In the genomic region with DNA sequence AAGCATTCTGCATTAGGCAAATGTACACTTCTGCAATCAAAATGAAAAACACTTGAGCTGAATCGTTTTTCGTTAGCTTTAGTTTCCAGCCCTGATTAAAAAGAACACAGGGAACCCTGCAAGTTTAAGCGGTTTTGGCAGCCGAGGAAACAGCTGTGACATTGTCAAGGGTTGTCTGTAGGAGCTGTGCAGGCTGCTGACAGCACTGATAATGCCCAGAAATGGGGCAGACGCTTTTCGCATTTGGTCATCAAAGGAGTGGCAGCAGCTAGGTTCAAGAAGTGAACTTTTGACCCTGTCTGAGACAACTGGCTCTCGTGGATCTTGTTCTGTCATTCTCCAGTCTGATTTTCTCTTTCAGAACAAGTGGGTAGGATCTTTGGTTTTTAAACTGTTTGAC, we compare ENCODE assay signal across 15 cellular contexts.
DNase-seq lines count a peak whose midpoint lies in the region; ATAC-seq, FAIRE-seq and TF ChIP-seq lines count a peak whose summit lies in the region.
"Had no signal": no experiment of that assay in that cellular context is flagged by ENCODE, and none has a peak within 500 bp of the region (broad histone marks: within the 10 kb centered on the region; RNA-seq: fewer than 3 reads in every experiment).

No MANE protein-coding gene starts in this region.

- intact Hi-C loops in CD14-positive monocyte (cut with micrococcal nuclease) (no loop called here), psoas muscle (cut with DNase I) (loop anchor here in 1 of 2 donors (5.0 kb wide), 1 partner anchor 66 kb away; no protein-coding TSS in a partner anchor)

- CTCF ChIA-PET in SK-N-SH (lab: Yijun Ruan, JAX) = interaction anchor here (0.6 kb wide), 1 partner anchor 629 kb away, joined by 3 read pairs; no protein-coding TSS in a partner anchor

- POLR2A ChIA-PET in SK-N-SH (lab: Yijun Ruan, JAX) = no interaction called here

- no peaks in the 10 kb centered on the region for H3K9me2 ChIP-seq in SK-N-SH

- H2AFZ ChIP-seq in SK-N-SH (ENCODE audit: low read depth) = no peak overlapping the region

- no peak overlapping the region for H3K4me2 ChIP-seq in SK-N-SH

- H3K36me3 Mint-ChIP-seq in CD14-positive monocyte = no peaks in the 10 kb centered on the region
- H3K36me3 Mint-ChIP-seq: brain had no signal

- no peak overlapping the region for H3K4me3 ChIP-seq in bronchial epithelial cell (ENCODE audit: low read depth, low read length)
- H3K4me3 ChIP-seq in psoas muscle = peak overlapping the region; percentile 35
- H3K4me3 ChIP-seq in SK-N-SH (ENCODE audit: low read depth in 2 of 2, low read length in 1 of 2) = no peak overlapping the region
- H3K4me3 ChIP-seq in MG63 = no peak overlapping the region
- H3K4me3 ChIP-seq: upper lobe of left lung had no signal

- peak overlapping the region; percentile 54 to 87 (median 62) for H3K27ac Mint-ChIP-seq in CD14-positive monocyte

- H3K4me1 ChIP-seq in psoas muscle = peaks cover 74% of the 10 kb centered on the region
- no peaks in the 10 kb centered on the region for H3K4me1 ChIP-seq in SK-N-SH (ENCODE audit: control insufficient read depth in 1 of 2, insufficient read depth in 2 of 2, low read depth in 1 of 2, low read length in 1 of 2)

- H4K20me1 ChIP-seq in SK-N-SH (ENCODE audit: insufficient read depth) = no peaks in the 10 kb centered on the region

- H3K36me3 ChIP-seq in bronchial epithelial cell (ENCODE audit: control insufficient read depth, insufficient read depth, low read length) = no peaks in the 10 kb centered on the region
- no peaks in the 10 kb centered on the region for H3K36me3 ChIP-seq in psoas muscle (ENCODE audit: insufficient read depth in 1 of 2, low read depth in 1 of 2)
- H3K36me3 ChIP-seq in SK-N-SH (replicated peaks in 1 of 2; ENCODE audit: control insufficient read depth in 1 of 2, insufficient read depth in 2 of 2, low read length in 1 of 2) = no peaks in the 10 kb centered on the region
- no peaks in the 10 kb centered on the region for H3K36me3 ChIP-seq in MG63
- H3K36me3 ChIP-seq: upper lobe of left lung had no signal

- peaks cover 0 to 3% (median 2%) of the 10 kb centered on the region in 3 donors for H3K27me3 Mint-ChIP-seq in CD14-positive monocyte (ENCODE audit: low read depth in 3 of 3)

- no peak for TF ChIP-seq RAD21 in SK-N-SH (IDR thresholded peaks at IDR 0.05; ENCODE audit: low read length)

- FAIRE-seq in bronchial epithelial cell (lab: Jason Lieb, UNC) = peak; percentile 50
- FAIRE-seq: GM18507 had no signal

- peak overlapping the region; percentile 63 to 87 for H3K4me3 Mint-ChIP-seq in CD14-positive monocyte

- DNase-seq in CD14-positive monocyte (ENCODE audit: low spot score) (no peak), bronchial epithelial cell (ENCODE audit: low read depth) (no peak), inferior parietal cortex (ENCODE audit: extremely low spot score) (peak; percentile 42), psoas muscle (peak; percentile 18 to 77), NCI-H510A (lab: John Stamatoyannopoulos, UW) (no peak), SK-N-SH (no peak), MG63 (no peak)
- no peak for DNase-seq in activated effector memory CD4-positive, alpha-beta T cell treated with Interleukin-2 at 50 U/mL for 16 hours
- DNase-seq: NCI-H1092 treated with DMSO at 0.1 percent for 48 hours, NCI-H526, upper lobe of left lung had no signal

- WGBS in psoas muscle, 3 donors = 1 to 3% (median 2%) methylated on average over 7 of the region's 7 CpGs
- WGBS in SK-N-SH (ENCODE audit: low lambda C conversion rate) = 0% methylated on average over 7 of the region's 7 CpGs

- H3K9me3 ChIP-seq in psoas muscle (no peaks in the 10 kb centered on the region), SK-N-SH (no peaks in the 10 kb centered on the region), MG63 (no peaks in the 10 kb centered on the region)
- H3K9me3 ChIP-seq: upper lobe of left lung had no signal

- H3F3A ChIP-seq in SK-N-SH (replicated peaks; ENCODE audit: insufficient read depth) = no peaks in the 10 kb centered on the region

- H3K9me3 Mint-ChIP-seq in CD14-positive monocyte = peaks cover 0 to 2% (median 0%) of the 10 kb centered on the region in 7 donors

- peak; percentile 75 to 85 (median 84) for ATAC-seq in psoas muscle
- ATAC-seq: SK-N-SH treated with all-trans-retinoic acid at 6 μM for 48 hours had no signal

- no peak for TF ChIP-seq EP300 in SK-N-SH (IDR thresholded peaks at IDR 0.05; ENCODE audit: borderline replicate concordance in 1 of 2, low read depth in 1 of 2, low read length in 1 of 2)

- H3K79me2 ChIP-seq in SK-N-SH (ENCODE audit: insufficient read depth) = no peaks in the 10 kb centered on the region

- no peak for TF ChIP-seq CTCF in CD14-positive monocyte (IDR thresholded peaks at IDR 0.05)
- TF ChIP-seq CTCF in bronchial epithelial cell (IDR thresholded peaks at IDR 0.05; ENCODE audit: insufficient read depth, low read length, severe bottlenecking) = no peak
- no peak for TF ChIP-seq CTCF in psoas muscle (IDR thresholded peaks at IDR 0.05)
- TF ChIP-seq CTCF in SK-N-SH (IDR thresholded peaks at IDR 0.05) = no peak

- H3K9ac ChIP-seq in SK-N-SH = no peak overlapping the region

- H3K27ac ChIP-seq in psoas muscle (peak overlapping the region; percentile 74), SK-N-SH (ENCODE audit: low read depth in 2 of 2, low read length in 1 of 2) (no peak overlapping the region)
- H3K27ac ChIP-seq: epithelial cell of prostate had no signal

- peaks cover 44% of the 10 kb centered on the region for H3K4me1 Mint-ChIP-seq in CD14-positive monocyte

- H3K27me3 ChIP-seq in bronchial epithelial cell (ENCODE audit: control insufficient read depth, insufficient read depth, low read length) (no peaks in the 10 kb centered on the region), psoas muscle (ENCODE audit: insufficient read depth in 3 of 3, low read length in 2 of 3) (no peaks in the 10 kb centered on the region), SK-N-SH (ENCODE audit: insufficient read depth) (no peaks in the 10 kb centered on the region; the same call in none of the 2 replicates), MG63 (no peaks in the 10 kb centered on the region)
- H3K27me3 ChIP-seq: upper lobe of left lung had no signal

TF ChIP-seq in SK-N-SH, 30 proteins besides CTCF, POLR2A, EP300 and RAD21:
- TF ChIP-seq SIN3A (IDR thresholded peaks at IDR 0.05; ENCODE audit: borderline replicate concordance, low read depth, low read length) = no peak
- no peak for TF ChIP-seq MXI1 (IDR thresholded peaks at IDR 0.05; ENCODE audit: low read depth, low read length)
- no peak for TF ChIP-seq TEAD4 (IDR thresholded peaks at IDR 0.05; ENCODE audit: borderline replicate concordance, insufficient read depth)
- no peak for TF ChIP-seq SMC3 (IDR thresholded peaks at IDR 0.05; ENCODE audit: low read depth, low read length)
- no peak for TF ChIP-seq GATA2 (CRISPR knock-in tag; IDR thresholded peaks at IDR 0.05)

Comparison
In these comparisons a context has a peak if more than half of its experiments do, and no peak if none do; other contexts are left out.
1. DNase-seq: peak in inferior parietal cortex (single experiment) and psoas muscle (2 of 2); none in CD14-positive monocyte (single experiment), bronchial epithelial cell (single experiment), NCI-H510A (single experiment), activated effector memory CD4-positive, alpha-beta T cell treated with Interleukin-2 at 50 U/mL for 16 hours (single experiment), SK-N-SH (single experiment) and MG63 (single experiment).